In genomic region chr9:134237630-134238265, GRCh38 we compare ENCODE assay signal across 24 cellular contexts.
"Had no signal": no experiment of that assay in that cellular context is flagged by ENCODE, and none has a peak within 500 bp of the region (broad histone marks: within the 10 kb centered on the region; RNA-seq: fewer than 3 reads in every experiment).

No MANE protein-coding gene starts in this region.

- H3K4me3 ChIP-seq: dorsolateral prefrontal cortex, lung, mucosa of descending colon, pancreas, right lobe of liver, transverse colon, upper lobe of right lung, uterus had no signal

- H3K36me3 Mint-ChIP-seq: memory B cell; mesothelial cell of epicardium; naive B cell; stimulated activated naive B cell treated with anti-CD40 and anti-IgM and Interleukin-4, amounts not matched to agents 10 μg/mL and 1 μg/mL and 100 μg/mL, for 72 hours had no signal

- H3K27me3 ChIP-seq: right lobe of liver, upper lobe of right lung, uterus had no signal

- H3K27me3 Mint-ChIP-seq: stimulated activated naive CD8-positive, alpha-beta T cell treated with anti-CD3 and anti-CD28 coated beads, Interleukin-15, Interleukin-2, amounts not matched to agents 100 ng/mL and 50 ng/mL, for 24 hours had no signal

- FAIRE-seq: colon, frontal cortex, keratinocyte, pancreas, small intestine had no signal

- ATAC-seq: left lobe of liver; mucosa of descending colon; pancreas; right lobe of liver; stimulated activated naive B cell treated with anti-CD40 and anti-IgM and Interleukin-4, amounts not matched to agents 10 μg/mL and 1 μg/mL and 100 μg/mL, for 72 hours; upper lobe of right lung had no signal

- H3K9me3 Mint-ChIP-seq: memory B cell; mesothelial cell of epicardium; naive B cell; nephron; stimulated activated naive B cell treated with anti-CD40 and anti-IgM and Interleukin-4, amounts not matched to agents 10 μg/mL and 1 μg/mL and 100 μg/mL, for 72 hours; stimulated activated naive CD8-positive, alpha-beta T cell treated with anti-CD3 and anti-CD28 coated beads, Interleukin-15, Interleukin-2, amounts not matched to agents 100 ng/mL and 50 ng/mL, for 24 hours had no signal

- DNase-seq: dorsolateral prefrontal cortex; effector CD4-positive, alpha-beta T cell; mucosa of descending colon; naive B cell; retina; right lobe of liver; small intestine; stimulated activated CD4-positive, alpha-beta T cell treated with anti-CD3 and anti-CD28 coated beads, Interleukin-15, amount 100 ng/mL, for 24 hours; stimulated activated CD4-positive, alpha-beta T cell treated with anti-CD3 and anti-CD28 coated beads, Interleukin-2, amount 100 ng/mL, for 48 hours; stimulated activated naive B cell treated with anti-CD40 and anti-IgM and Interleukin-4, amounts not matched to agents 10 μg/mL and 1 μg/mL and 100 μg/mL, for 72 hours; transverse colon; upper lobe of right lung; uterus had no signal

- H3K4me1 Mint-ChIP-seq: memory B cell had no signal

- H3K36me3 ChIP-seq: neutrophil, pancreas, right lobe of liver, transverse colon, upper lobe of right lung, uterus had no signal

- H3K4me1 ChIP-seq: pancreas, transverse colon, uterus had no signal

- H3K27ac ChIP-seq: dorsolateral prefrontal cortex, neutrophil, pancreas, right lobe of liver, transverse colon, upper lobe of right lung, uterus had no signal

- H3K9me3 ChIP-seq: mucosa of descending colon, neutrophil, pancreas, right lobe of liver, transverse colon, upper lobe of right lung, uterus had no signal

- H3K27ac Mint-ChIP-seq: memory B cell; mesothelial cell of epicardium; stimulated activated naive B cell treated with anti-CD40 and anti-IgM and Interleukin-4, amounts not matched to agents 10 μg/mL and 1 μg/mL and 100 μg/mL, for 72 hours; stimulated activated naive CD8-positive, alpha-beta T cell treated with anti-CD3 and anti-CD28 coated beads, Interleukin-15, Interleukin-2, amounts not matched to agents 100 ng/mL and 50 ng/mL, for 24 hours had no signal

- H3K4me3 Mint-ChIP-seq: memory B cell; mesothelial cell of epicardium; naive B cell; nephron; stimulated activated naive B cell treated with anti-CD40 and anti-IgM and Interleukin-4, amounts not matched to agents 10 μg/mL and 1 μg/mL and 100 μg/mL, for 72 hours; stimulated activated naive CD8-positive, alpha-beta T cell treated with anti-CD3 and anti-CD28 coated beads, Interleukin-15, Interleukin-2, amounts not matched to agents 100 ng/mL and 50 ng/mL, for 24 hours had no signal
